18 cellular contexts compared by ENCODE assay signal in the genomic region with DNA sequence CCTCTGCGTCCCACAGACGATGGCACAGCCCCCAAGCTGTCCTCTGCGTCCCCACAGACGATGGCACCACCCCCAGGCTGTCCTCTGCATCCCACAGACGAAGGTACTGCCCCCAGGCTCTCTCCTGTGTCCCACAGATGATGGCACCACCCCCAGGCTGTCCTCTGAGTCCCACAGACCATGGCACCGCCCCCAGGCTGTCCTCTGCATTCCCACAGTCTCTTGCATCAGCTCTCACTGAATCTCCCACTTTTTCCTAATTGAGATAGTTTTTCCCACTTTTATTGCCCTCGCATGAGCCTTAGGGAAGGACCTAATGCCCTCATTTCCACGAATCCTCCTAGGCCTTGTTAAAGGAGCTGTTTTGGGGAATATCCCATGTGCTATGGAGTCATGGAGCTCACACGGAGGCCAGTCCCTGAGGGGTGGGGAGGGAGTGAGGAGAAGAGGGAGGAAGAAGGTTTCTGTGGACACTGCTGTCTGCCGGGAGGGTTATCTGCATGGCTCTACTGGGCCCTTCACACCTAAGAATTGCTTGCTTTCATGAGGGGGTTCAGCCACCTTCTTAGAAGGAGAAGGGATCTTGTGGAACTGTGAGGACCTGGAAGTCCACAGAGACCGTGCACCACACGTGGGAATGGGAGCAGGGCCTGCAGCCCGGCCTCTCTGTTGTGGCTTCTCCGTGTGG.
"Had no signal": no experiment of that assay in that cellular context is flagged by ENCODE, and none has a peak within 500 bp of the region (broad histone marks: within the 10 kb centered on the region; RNA-seq: fewer than 3 reads in every experiment).

No MANE protein-coding gene starts in this region.

- H3K27ac Mint-ChIP-seq: activated B cell treated with CpG ODN at 0.5 μM for 24 hours; activated CD4-positive, alpha-beta memory T cell treated with anti-CD3 and anti-CD28 coated beads for 36 hours; activated naive CD8-positive, alpha-beta T cell treated with anti-CD3 and anti-CD28 coated beads for 36 hours; memory B cell; natural killer cell treated with Interleukin-12 subunit alpha and Interleukin-12 subunit beta and Interleukin-15 and Interleukin-18, amount 100 ng/mL, for 72 hours had no signal

- DNase-seq: activated B cell treated with CpG ODN at 0.5 μM for 24 hours; activated CD4-positive, alpha-beta T cell treated with anti-CD3 and anti-CD28 coated beads for 4 hours; activated naive CD4-positive, alpha-beta T cell; activated T-cell treated with anti-CD3 and anti-CD28 coated beads for 4 hours; foreskin fibroblast; ovary; psoas muscle; stimulated activated CD4-positive, alpha-beta T cell treated with anti-CD3 and anti-CD28 coated beads, Interleukin-4, amount 100 ng/mL, for 1 hour; SW 1271; testis had no signal

- H3K36me3 ChIP-seq: ovary had no signal

- H3K9me3 Mint-ChIP-seq: activated B cell treated with CpG ODN at 0.5 μM for 24 hours; activated CD4-positive, alpha-beta memory T cell treated with anti-CD3 and anti-CD28 coated beads for 36 hours; activated naive CD8-positive, alpha-beta T cell treated with anti-CD3 and anti-CD28 coated beads for 36 hours; natural killer cell treated with Interleukin-12 subunit alpha and Interleukin-12 subunit beta and Interleukin-15 and Interleukin-18, amount 100 ng/mL, for 72 hours had no signal

- H3K36me3 Mint-ChIP-seq: activated CD4-positive, alpha-beta memory T cell treated with anti-CD3 and anti-CD28 coated beads for 36 hours; activated naive CD8-positive, alpha-beta T cell treated with anti-CD3 and anti-CD28 coated beads for 36 hours; memory B cell; natural killer cell treated with Interleukin-12 subunit alpha and Interleukin-12 subunit beta and Interleukin-15 and Interleukin-18, amount 100 ng/mL, for 72 hours had no signal

- H3K9me3 ChIP-seq: body of pancreas, ovary, psoas muscle, testis had no signal

- H3K4me1 Mint-ChIP-seq: activated B cell treated with CpG ODN at 0.5 μM for 24 hours had no signal

- H3K4me3 ChIP-seq: body of pancreas, ovary, psoas muscle, skin epidermis, testis had no signal

- H3K4me1 ChIP-seq: body of pancreas, psoas muscle, testis had no signal

- H3K27ac ChIP-seq: body of pancreas, epithelial cell of prostate, ovary, psoas muscle, skin epidermis, testis had no signal

- H3K4me3 Mint-ChIP-seq: activated B cell treated with CpG ODN at 0.5 μM for 24 hours; activated CD4-positive, alpha-beta memory T cell treated with anti-CD3 and anti-CD28 coated beads for 36 hours; activated naive CD8-positive, alpha-beta T cell treated with anti-CD3 and anti-CD28 coated beads for 36 hours; memory B cell; natural killer cell treated with Interleukin-12 subunit alpha and Interleukin-12 subunit beta and Interleukin-15 and Interleukin-18, amount 100 ng/mL, for 72 hours had no signal

- ATAC-seq: body of pancreas; natural killer cell treated with Interleukin-12 subunit alpha and Interleukin-12 subunit beta and Interleukin-15 and Interleukin-18, amount 100 ng/mL, for 72 hours; psoas muscle; right cardiac atrium had no signal
